Comparison of ENCODE assay signal across 1 cellular context in the genomic region with DNA sequence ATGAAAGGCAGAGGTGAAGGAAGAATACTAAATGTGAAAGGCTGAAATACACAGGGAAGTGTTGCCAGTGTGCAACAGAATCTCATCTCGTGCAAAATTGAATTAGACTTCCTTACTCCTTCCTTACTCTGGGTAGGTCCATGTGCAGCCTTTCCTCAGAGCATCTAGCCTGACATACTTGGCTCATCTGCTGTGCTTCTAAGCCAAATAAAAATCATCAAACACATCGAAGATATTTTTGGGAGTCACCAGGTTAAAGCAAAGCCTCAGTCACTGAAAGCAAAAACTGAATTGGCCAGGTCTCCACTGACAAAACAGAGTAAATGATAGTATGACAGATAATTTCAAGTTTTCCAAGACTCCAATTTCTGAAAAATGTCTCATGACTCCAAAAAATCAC.
TF ChIP-seq lines count a peak whose summit lies in the region.

No MANE protein-coding gene starts in this region.

TF ChIP-seq in H1, 55 proteins besides CTCF, POLR2A, EP300 and RAD21:
- TF ChIP-seq ATF2 (IDR thresholded peaks at IDR 0.05; ENCODE audit: low read length) (no peak), ASH2L (IDR thresholded peaks at IDR 0.05; ENCODE audit: low read length) (no peak)
